Comparison of ENCODE assay signal across 1 cellular context in the genomic region with DNA sequence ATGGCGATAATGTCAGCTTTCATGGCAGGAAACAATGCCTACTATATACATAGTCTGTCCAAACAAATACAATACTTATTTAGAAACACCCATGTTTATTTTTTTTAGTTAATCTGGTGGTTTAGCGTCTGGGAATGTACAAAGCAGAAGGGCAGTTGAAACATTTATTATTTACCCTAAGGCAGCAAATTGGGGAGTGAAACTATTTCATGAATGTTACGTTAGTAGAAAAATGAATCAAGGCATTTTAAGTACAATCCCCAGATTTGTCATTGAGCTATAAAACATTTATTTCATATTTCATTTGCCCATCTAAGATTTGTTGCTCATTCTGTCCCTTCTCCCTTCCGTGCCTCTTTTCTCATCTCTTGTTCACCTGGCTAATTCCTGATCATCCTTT.
TF ChIP-seq lines count a peak whose summit lies in the region.

No MANE protein-coding gene starts in this region.

TF ChIP-seq in IMR-90, 13 proteins besides CTCF, POLR2A, EP300 and RAD21:
- TF ChIP-seq RCOR1 (IDR thresholded peaks at IDR 0.05; ENCODE audit: insufficient replicate concordance, low read length) (no peak), CHD1 (IDR thresholded peaks at IDR 0.05; ENCODE audit: low read depth, low read length) (no peak), NFE2L2 (IDR thresholded peaks at IDR 0.05; ENCODE audit: low read depth, low read length) (no peak), MAFK (IDR thresholded peaks at IDR 0.05; ENCODE audit: low read depth, low read length) (no peak), SMC3 (IDR thresholded peaks at IDR 0.05; ENCODE audit: low read depth, low read length) (no peak), MXI1 (IDR thresholded peaks at IDR 0.05; ENCODE audit: borderline replicate concordance, low read depth, low read length) (no peak), RFX5 (IDR thresholded peaks at IDR 0.05; ENCODE audit: low read depth, low read length) (no peak), MAZ (IDR thresholded peaks at IDR 0.05; ENCODE audit: borderline replicate concordance, low read depth, low read length) (no peak), BHLHE40 (IDR thresholded peaks at IDR 0.05; ENCODE audit: low read depth, low read length) (no peak), FOS (IDR thresholded peaks at IDR 0.05; ENCODE audit: low read depth, low read length) (no peak), CEBPB (IDR thresholded peaks at IDR 0.05; ENCODE audit: low read depth, low read length) (no peak)
- TF ChIP-seq, protein P1, sequence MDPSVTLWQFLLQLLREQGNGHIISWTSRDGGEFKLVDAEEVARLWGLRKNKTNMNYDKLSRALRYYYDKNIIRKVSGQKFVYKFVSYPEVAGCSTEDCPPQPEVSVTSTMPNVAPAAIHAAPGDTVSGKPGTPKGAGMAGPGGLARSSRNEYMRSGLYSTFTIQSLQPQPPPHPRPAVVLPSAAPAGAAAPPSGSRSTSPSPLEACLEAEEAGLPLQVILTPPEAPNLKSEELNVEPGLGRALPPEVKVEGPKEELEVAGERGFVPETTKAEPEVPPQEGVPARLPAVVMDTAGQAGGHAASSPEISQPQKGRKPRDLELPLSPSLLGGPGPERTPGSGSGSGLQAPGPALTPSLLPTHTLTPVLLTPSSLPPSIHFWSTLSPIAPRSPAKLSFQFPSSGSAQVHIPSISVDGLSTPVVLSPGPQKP (IDR thresholded peaks at IDR 0.05; ENCODE audit: borderline replicate concordance, low read depth, low read length) = no peak
- TF ChIP-seq, protein P2, sequence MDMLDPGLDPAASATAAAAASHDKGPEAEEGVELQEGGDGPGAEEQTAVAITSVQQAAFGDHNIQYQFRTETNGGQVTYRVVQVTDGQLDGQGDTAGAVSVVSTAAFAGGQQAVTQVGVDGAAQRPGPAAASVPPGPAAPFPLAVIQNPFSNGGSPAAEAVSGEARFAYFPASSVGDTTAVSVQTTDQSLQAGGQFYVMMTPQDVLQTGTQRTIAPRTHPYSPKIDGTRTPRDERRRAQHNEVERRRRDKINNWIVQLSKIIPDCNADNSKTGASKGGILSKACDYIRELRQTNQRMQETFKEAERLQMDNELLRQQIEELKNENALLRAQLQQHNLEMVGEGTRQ (IDR thresholded peaks at IDR 0.05; ENCODE audit: low read depth, low read length) = no peak
